ENCODE assay signal across 18 cellular contexts in the genomic region with DNA sequence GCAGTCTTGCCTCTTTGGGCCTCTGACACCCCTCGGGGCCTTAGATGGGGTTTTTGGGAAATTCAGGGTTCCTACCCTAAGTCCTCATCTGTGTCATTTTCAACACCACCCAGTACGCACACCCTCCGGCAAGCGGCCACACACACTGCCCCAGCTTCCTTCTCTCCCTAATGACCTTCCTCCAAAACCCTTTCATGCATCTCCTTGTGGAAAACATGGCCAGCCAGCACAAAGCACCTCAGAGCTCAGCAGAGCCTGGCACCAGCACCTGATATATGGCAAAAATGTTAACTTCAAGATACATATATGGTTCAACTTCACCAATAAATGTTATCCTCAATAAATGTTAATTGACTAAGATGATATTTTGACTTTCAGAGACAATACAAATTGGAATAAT. TPM values are rescaled to one million over a fixed set of nuclear protein-coding genes. Genes with fewer than 3 reads are reported as not detected.
"Had no signal": no experiment of that assay in that cellular context is flagged by ENCODE, and none has a peak within 500 bp of the region (broad histone marks: within the 10 kb centered on the region; RNA-seq: fewer than 3 reads in every experiment).

No MANE protein-coding gene starts in this region.

RNA-seq across cellular contexts. Expression of a gene that starts 59.3 kb away (rescaled TPM):
- total RNA-seq: naive thymus-derived CD8-positive, alpha-beta T cell; natural killer cell treated with Interleukin-12 subunit alpha and Interleukin-12 subunit beta and Interleukin-15 and Interleukin-18, amount 100 ng/mL, for 72 hours; neural crest cell; omental fat pad; osteocyte; pancreas; posterior vena cava; psoas muscle; renal cortical epithelial cell; right cardiac atrium; sciatic nerve; smooth muscle cell; suprapubic skin; transverse colon; upper lobe of right lung; urinary bladder; uterus had no signal
- polyA plus RNA-seq: naive thymus-derived CD8-positive, alpha-beta T cell; pancreas; psoas muscle; right cardiac atrium; smooth muscle cell; spleen; urinary bladder had no signal
